ENCODE assay signal across 19 cellular contexts in the genomic region with DNA sequence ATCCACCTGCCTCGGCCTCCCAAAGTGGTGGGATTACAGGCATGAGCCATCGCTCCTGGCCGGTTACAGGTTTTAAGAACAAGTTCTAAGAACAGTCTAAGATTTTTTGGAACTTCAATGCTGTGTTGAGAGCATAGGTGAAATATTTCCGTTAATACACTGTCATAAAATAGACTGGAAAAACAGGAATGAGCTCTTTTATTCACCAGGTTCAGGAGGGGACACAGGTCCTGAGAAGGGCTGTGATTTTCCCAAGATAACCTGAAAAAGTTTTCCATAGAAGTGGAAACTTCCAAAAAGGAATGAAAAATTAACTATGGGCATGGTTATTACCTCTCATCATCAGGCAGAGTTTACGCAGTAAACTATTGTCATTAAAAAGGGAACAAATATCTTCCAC.
A peak's percentile ranks its signal among the peaks of the same experiment; 100 is the strongest.
DNase-seq lines count a peak whose midpoint lies in the region; ATAC-seq, FAIRE-seq and TF ChIP-seq lines count a peak whose summit lies in the region.
"Had no signal": no experiment of that assay in that cellular context is flagged by ENCODE, and none has a peak within 500 bp of the region (broad histone marks: within the 10 kb centered on the region; RNA-seq: fewer than 3 reads in every experiment).

No MANE protein-coding gene starts in this region.

- H3K27ac Mint-ChIP-seq in stimulated activated memory B cell treated with anti-CD40 and anti-IgM and Interleukin-4, amounts not matched to agents 10 μg/mL and 1 μg/mL and 100 μg/mL, for 72 hours, result no peak overlapping the region
- H3K27ac Mint-ChIP-seq: activated CD4-positive, alpha-beta memory T cell treated with anti-CD3 and anti-CD28 coated beads, Interleukin-2, amount 10 ng/mL, durations not matched to agents 7 days and 5 days; effector memory CD8-positive, alpha-beta T cell had no signal

- H3K27me3 ChIP-seq in endothelial cell of umbilical vein (ENCODE audit: control insufficient read depth in 2 of 2, insufficient read depth in 2 of 2, low read length in 2 of 2) (no peaks in the 10 kb centered on the region), pancreas (no peaks in the 10 kb centered on the region)
- H3K27me3 ChIP-seq: ovary, Peyer's patch, testis had no signal

- DNase-seq in SIG-M5 treated with dmso at 0.1 percent for 504 hours (lab: John Stamatoyannopoulos, UW; ENCODE audit: unreplicated experiment), result peak; percentile 5
- DNase-seq in SIG-M5 (lab: John Stamatoyannopoulos, UW), result no peak
- DNase-seq in endothelial cell of umbilical vein (ENCODE audit: low read depth, low spot score), result no peak
- DNase-seq in pancreas, result no peak
- no peak for DNase-seq in activated gamma-delta T cell (lab: John Stamatoyannopoulos, UW)
- DNase-seq: activated CD4-positive, alpha-beta memory T cell treated with anti-CD3 and anti-CD28 coated beads, Interleukin-2, amount 10 ng/mL, durations not matched to agents 7 days and 5 days; C1 segment of cervical spinal cord; cerebellar nuclear complex; DMS153; effector memory CD8-positive, alpha-beta T cell; left cardiac atrium; NCI-H146; ovary; Peyer's patch; testis had no signal

- FAIRE-seq in endothelial cell of umbilical vein (lab: Jason Lieb, UNC) (no peak), pancreas (lab: Jason Lieb, UNC) (no peak)

- CTCF ChIA-PET in endothelial cell of umbilical vein (lab: Charles Lee), result interaction anchor here (1.0 to 2.4 kb wide), 9 partner anchors 13 to 188 kb away, joined by 3 to 11 read pairs (median 6); no protein-coding TSS in a partner anchor

- H3K4me1 ChIP-seq in endothelial cell of umbilical vein (ENCODE audit: control insufficient read depth, extremely low read depth, insufficient read depth, low read length) (peaks cover 20% of the 10 kb centered on the region), pancreas (peaks cover 0 to 8% (median 7%) of the 10 kb centered on the region in 3 donors)

- peaks cover under 1% of the 10 kb centered on the region for H3K36me3 Mint-ChIP-seq in stimulated activated memory B cell treated with anti-CD40 and anti-IgM and Interleukin-4, amounts not matched to agents 10 μg/mL and 1 μg/mL and 100 μg/mL, for 72 hours

- BruUV-seq in endothelial cell of umbilical vein (replicated peaks; lab: Mats Ljungman, UMichigan), result no TSS peak

- TF ChIP-seq CTCF in endothelial cell of umbilical vein (IDR thresholded peaks at IDR 0.05; ENCODE audit: extremely low read depth in 1 of 2, insufficient read depth in 1 of 2, low read depth in 1 of 2, low read length in 2 of 2) (no peak), pancreas (IDR thresholded peaks at IDR 0.05) (no peak)

- 77 to 82% methylated on average over 5 of the region's 5 CpGs for WGBS in pancreas, 2 donors

- peak overlapping the region; percentile 83 for H3K27ac ChIP-seq in endothelial cell of umbilical vein (ENCODE audit: insufficient read depth, low read depth, low read length)
- peak overlapping the region in 2 of 4 donors; percentile 25 to 26 for H3K27ac ChIP-seq in pancreas
- H3K27ac ChIP-seq: 22Rv1, ovary, Peyer's patch, testis had no signal

- H3K9me3 Mint-ChIP-seq in stimulated activated memory B cell treated with anti-CD40 and anti-IgM and Interleukin-4, amounts not matched to agents 10 μg/mL and 1 μg/mL and 100 μg/mL, for 72 hours, result peaks cover 6% of the 10 kb centered on the region

- peak overlapping the region; percentile 55 for H2AFZ ChIP-seq in endothelial cell of umbilical vein (ENCODE audit: low read depth, low read length)

- POLR2A ChIA-PET in endothelial cell of umbilical vein (lab: Charles Lee), result interaction anchor here (0.7 kb wide), 1 partner anchor 35 kb away, joined by 3 read pairs; no protein-coding TSS in a partner anchor

- no peaks in the 10 kb centered on the region for H3K36me3 ChIP-seq in endothelial cell of umbilical vein (ENCODE audit: control insufficient read depth in 2 of 2, extremely low read depth in 1 of 2, insufficient read depth in 2 of 2, low read length in 2 of 2)
- H3K36me3 ChIP-seq in pancreas, result no peaks in the 10 kb centered on the region
- H3K36me3 ChIP-seq: ovary, Peyer's patch had no signal

- peak overlapping the region in 1 of 3 experiments; percentile 11 for H3K4me3 ChIP-seq in endothelial cell of umbilical vein (replicated peaks in 1 of 3; ENCODE audit: insufficient read depth in 1 of 3, low read depth in 1 of 3, low read length in 3 of 3)
- no peak overlapping the region for H3K4me3 ChIP-seq in pancreas
- H3K4me3 ChIP-seq: ovary, Peyer's patch, testis had no signal

- dilution Hi-C loops in endothelial cell of umbilical vein (cut with MboI; ENCODE audit: extremely low pct_ligation_motif_present, low sequenced_read_pairs), result no loop called here

- H3K9ac ChIP-seq in endothelial cell of umbilical vein (replicated peaks; ENCODE audit: extremely low read depth, insufficient read depth, low read length), result peak overlapping the region; percentile 65

- no peaks in the 10 kb centered on the region for H4K20me1 ChIP-seq in endothelial cell of umbilical vein (replicated peaks; ENCODE audit: control insufficient read depth, extremely low read depth, insufficient read depth, low read length)

- TF ChIP-seq POLR2A in endothelial cell of umbilical vein (IDR thresholded peaks at IDR 0.05; ENCODE audit: low read depth, low read length), result no peak

- ATAC-seq in pancreas, result peak in 3 of 4 donors; percentile 37 to 74 (median 56)
- no peak for ATAC-seq in GM18858 (IDR thresholded peaks at IDR 0.05; ENCODE audit: unreplicated experiment)
- no peak for ATAC-seq in stimulated activated memory B cell treated with anti-CD40 and anti-IgM and Interleukin-4, amounts not matched to agents 10 μg/mL and 1 μg/mL and 100 μg/mL, for 72 hours
- no peak for ATAC-seq in HG03135 (IDR thresholded peaks at IDR 0.05; ENCODE audit: unreplicated experiment)
- ATAC-seq: effector memory CD8-positive, alpha-beta T cell had no signal

- H3K4me1 Mint-ChIP-seq in stimulated activated memory B cell treated with anti-CD40 and anti-IgM and Interleukin-4, amounts not matched to agents 10 μg/mL and 1 μg/mL and 100 μg/mL, for 72 hours, result no peaks in the 10 kb centered on the region
- H3K4me1 Mint-ChIP-seq: activated CD4-positive, alpha-beta memory T cell treated with anti-CD3 and anti-CD28 coated beads, Interleukin-2, amount 10 ng/mL, durations not matched to agents 7 days and 5 days had no signal

- intact Hi-C loops in endothelial cell of umbilical vein (cut with micrococcal nuclease) (loop anchor here (1.0 kb wide), 3 partner anchors 17 to 131 kb away; a partner anchor contains a TSS), pancreas (cut with DNase I) (no loop called here)

- H3K79me2 ChIP-seq in endothelial cell of umbilical vein (ENCODE audit: control insufficient read depth, insufficient read depth, low read length), result no peaks in the 10 kb centered on the region

- no peaks in the 10 kb centered on the region for H3K27me3 Mint-ChIP-seq in stimulated activated memory B cell treated with anti-CD40 and anti-IgM and Interleukin-4, amounts not matched to agents 10 μg/mL and 1 μg/mL and 100 μg/mL, for 72 hours
- H3K27me3 Mint-ChIP-seq: activated CD4-positive, alpha-beta memory T cell treated with anti-CD3 and anti-CD28 coated beads, Interleukin-2, amount 10 ng/mL, durations not matched to agents 7 days and 5 days had no signal

- H3K9me1 ChIP-seq in endothelial cell of umbilical vein (replicated peaks; ENCODE audit: control insufficient read depth, extremely low read depth, insufficient read depth, low read length), result no peaks in the 10 kb centered on the region

- H3K4me3 Mint-ChIP-seq in stimulated activated memory B cell treated with anti-CD40 and anti-IgM and Interleukin-4, amounts not matched to agents 10 μg/mL and 1 μg/mL and 100 μg/mL, for 72 hours, result no peak overlapping the region
- H3K4me3 Mint-ChIP-seq: activated CD4-positive, alpha-beta memory T cell treated with anti-CD3 and anti-CD28 coated beads, Interleukin-2, amount 10 ng/mL, durations not matched to agents 7 days and 5 days; effector memory CD8-positive, alpha-beta T cell had no signal

- peaks cover 2% of the 10 kb centered on the region for H3K9me3 ChIP-seq in endothelial cell of umbilical vein (replicated peaks; ENCODE audit: control insufficient read depth, insufficient read depth, low read length)
- no peaks in the 10 kb centered on the region for H3K9me3 ChIP-seq in pancreas
- H3K9me3 ChIP-seq: ovary, testis had no signal

- peak overlapping the region; percentile 76 for H3K4me2 ChIP-seq in endothelial cell of umbilical vein (ENCODE audit: insufficient read depth, low read length)

TF ChIP-seq in endothelial cell of umbilical vein, 7 proteins besides CTCF, POLR2A, EP300 and RAD21:
- TF ChIP-seq JUN (IDR thresholded peaks at IDR 0.05; ENCODE audit: borderline replicate concordance, insufficient read depth, insufficient read length, low read depth) (no peak), GATA2 (IDR thresholded peaks at IDR 0.05; ENCODE audit: insufficient read depth, insufficient read length, low read depth, low read length) (no peak), MYC (IDR thresholded peaks at IDR 0.05; ENCODE audit: low read depth, low read length) (no peak), POLR2AphosphoS5 (IDR thresholded peaks at IDR 0.05; ENCODE audit: insufficient read depth, low read depth, low read length) (no peak), EZH2 (IDR thresholded peaks at IDR 0.05; ENCODE audit: borderline replicate concordance, low read depth, low read length, severe bottlenecking) (no peak), FOS (IDR thresholded peaks at IDR 0.05; ENCODE audit: borderline replicate concordance, insufficient read depth, low read length) (no peak)
- TF ChIP-seq, protein P1, sequence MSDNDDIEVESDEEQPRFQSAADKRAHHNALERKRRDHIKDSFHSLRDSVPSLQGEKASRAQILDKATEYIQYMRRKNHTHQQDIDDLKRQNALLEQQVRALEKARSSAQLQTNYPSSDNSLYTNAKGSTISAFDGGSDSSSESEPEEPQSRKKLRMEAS (IDR thresholded peaks at IDR 0.05; ENCODE audit: insufficient read depth, insufficient read length), result no peak

Comparison
In these comparisons a context has a peak if more than half of its experiments do, and no peak if none do; other contexts are left out.
1. ATAC-seq: peak in pancreas (3 of 4); none in GM18858 (single experiment), stimulated activated memory B cell treated with anti-CD40 and anti-IgM and Interleukin-4, amounts not matched to agents 10 μg/mL and 1 μg/mL and 100 μg/mL, for 72 hours (single experiment) and HG03135 (single experiment).